ENCODE assay signal across 1 cellular context in the genomic region with DNA sequence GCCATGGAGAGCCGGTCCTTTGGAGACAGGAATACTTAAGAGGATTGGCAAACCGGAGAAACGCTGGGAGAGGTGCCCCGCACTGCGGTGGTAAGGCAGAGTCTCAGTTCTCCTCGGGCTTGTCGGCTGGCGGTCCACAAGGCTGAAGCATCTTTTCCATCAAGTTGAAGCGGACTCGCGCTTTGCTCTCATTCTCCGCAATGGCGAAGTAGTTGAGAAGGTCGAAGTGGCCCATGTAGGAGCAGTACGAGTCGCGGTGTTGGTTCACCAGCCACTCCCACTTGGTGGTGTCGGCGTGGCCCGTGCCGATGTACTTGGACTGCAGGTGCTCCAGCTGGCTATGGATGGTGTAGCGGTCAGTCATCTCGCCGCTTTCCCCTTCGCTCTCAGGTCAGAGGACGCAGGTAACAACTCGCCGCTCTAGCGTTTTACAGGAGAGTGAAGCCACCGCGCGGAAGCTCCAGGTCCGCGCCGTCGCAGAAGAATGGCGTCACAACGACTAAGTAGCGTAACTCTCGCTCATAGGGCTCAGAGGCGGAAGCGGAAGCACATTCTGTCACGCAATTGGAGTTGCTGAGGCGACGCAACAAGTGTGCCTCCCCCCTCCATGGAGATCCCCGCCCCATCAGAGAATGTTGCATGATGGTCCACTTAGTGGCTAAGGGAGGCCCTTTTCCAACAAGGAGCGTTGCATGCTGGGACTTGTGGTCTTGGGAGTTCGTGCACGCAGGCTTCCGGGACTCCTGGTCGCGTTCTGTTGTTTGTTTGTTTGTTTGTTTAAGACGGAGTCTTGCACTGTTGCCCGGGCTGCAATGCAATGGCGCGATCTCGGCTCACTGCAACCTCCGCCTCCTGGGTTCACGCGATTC.
TF ChIP-seq lines count a peak whose summit lies in the region.

A gene (minus strand): TSS at position 440 of the 869 bp plus-strand sequence. CDS start 76 bp downstream, at position 364.

TF ChIP-seq in K562, 482 proteins besides CTCF, POLR2A, EP300 and RAD21 (continued from another document and continues in another):
- TF ChIP-seq, protein P1, sequence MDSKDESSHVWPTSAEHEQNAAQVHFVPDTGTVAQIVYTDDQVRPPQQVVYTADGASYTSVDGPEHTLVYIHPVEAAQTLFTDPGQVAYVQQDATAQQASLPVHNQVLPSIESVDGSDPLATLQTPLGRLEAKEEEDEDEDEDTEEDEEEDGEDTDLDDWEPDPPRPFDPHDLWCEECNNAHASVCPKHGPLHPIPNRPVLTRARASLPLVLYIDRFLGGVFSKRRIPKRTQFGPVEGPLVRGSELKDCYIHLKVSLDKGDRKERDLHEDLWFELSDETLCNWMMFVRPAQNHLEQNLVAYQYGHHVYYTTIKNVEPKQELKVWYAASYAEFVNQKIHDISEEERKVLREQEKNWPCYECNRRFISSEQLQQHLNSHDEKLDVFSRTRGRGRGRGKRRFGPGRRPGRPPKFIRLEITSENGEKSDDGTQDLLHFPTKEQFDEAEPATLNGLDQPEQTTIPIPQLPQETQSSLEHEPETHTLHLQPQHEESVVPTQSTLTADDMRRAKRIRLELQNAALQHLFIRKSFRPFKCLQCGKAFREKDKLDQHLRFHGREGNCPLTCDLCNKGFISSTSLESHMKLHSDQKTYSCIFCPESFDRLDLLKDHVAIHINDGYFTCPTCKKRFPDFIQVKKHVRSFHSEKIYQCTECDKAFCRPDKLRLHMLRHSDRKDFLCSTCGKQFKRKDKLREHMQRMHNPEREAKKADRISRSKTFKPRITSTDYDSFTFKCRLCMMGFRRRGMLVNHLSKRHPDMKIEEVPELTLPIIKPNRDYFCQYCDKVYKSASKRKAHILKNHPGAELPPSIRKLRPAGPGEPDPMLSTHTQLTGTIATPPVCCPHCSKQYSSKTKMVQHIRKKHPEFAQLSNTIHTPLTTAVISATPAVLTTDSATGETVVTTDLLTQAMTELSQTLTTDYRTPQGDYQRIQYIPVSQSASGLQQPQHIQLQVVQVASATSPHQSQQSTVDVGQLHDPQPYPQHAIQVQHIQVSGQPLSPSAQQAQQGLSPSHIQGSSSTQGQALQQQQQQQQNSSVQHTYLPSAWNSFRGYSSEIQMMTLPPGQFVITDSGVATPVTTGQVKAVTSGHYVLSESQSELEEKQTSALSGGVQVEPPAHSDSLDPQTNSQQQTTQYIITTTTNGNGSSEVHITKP (IDR thresholded peaks at IDR 0.05; ENCODE audit: partially characterized antibody) = no peak
- TF ChIP-seq, protein P2, sequence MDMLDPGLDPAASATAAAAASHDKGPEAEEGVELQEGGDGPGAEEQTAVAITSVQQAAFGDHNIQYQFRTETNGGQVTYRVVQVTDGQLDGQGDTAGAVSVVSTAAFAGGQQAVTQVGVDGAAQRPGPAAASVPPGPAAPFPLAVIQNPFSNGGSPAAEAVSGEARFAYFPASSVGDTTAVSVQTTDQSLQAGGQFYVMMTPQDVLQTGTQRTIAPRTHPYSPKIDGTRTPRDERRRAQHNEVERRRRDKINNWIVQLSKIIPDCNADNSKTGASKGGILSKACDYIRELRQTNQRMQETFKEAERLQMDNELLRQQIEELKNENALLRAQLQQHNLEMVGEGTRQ (CRISPR knock-in tag; IDR thresholded peaks at IDR 0.05) = no peak
- TF ChIP-seq ETV1 (tag; conservative IDR thresholded peaks at IDR 0.05; ENCODE audit: low read depth) (peak; percentile 80), ARHGAP35 (IDR thresholded peaks at IDR 0.05; ENCODE audit: partially characterized antibody) (no peak), ZNF695 (CRISPR knock-in tag; IDR thresholded peaks at IDR 0.05) (no peak), KLF6 (CRISPR knock-in tag; IDR thresholded peaks at IDR 0.05; ENCODE audit: borderline replicate concordance) (no peak), MYNN (IDR thresholded peaks at IDR 0.05) (no peak), MYNN (CRISPR knock-in tag; IDR thresholded peaks at IDR 0.05) (no peak), IFI16 (CRISPR knock-in tag; IDR thresholded peaks at IDR 0.05) (no peak), SREBF1 (IDR thresholded peaks at IDR 0.05; ENCODE audit: borderline replicate concordance, low read depth, low read length) (no peak), ETV5 (CRISPR knock-in tag; IDR thresholded peaks at IDR 0.05; ENCODE audit: low read depth) (peak; percentile 91), ILK (tag; IDR thresholded peaks at IDR 0.05; ENCODE audit: borderline replicate concordance, low read depth) (no peak), HDAC1 (IDR thresholded peaks at IDR 0.05) (peak; percentile 18 to 97; a peak in 3 of 4 replicates), KLF13 (tag; IDR thresholded peaks at IDR 0.05; ENCODE audit: borderline replicate concordance, low read depth) (0 out of 2 replicates have a peak, but pooled peaks have one; percentile 76), HDGF (IDR thresholded peaks at IDR 0.05) (0 out of 2 replicates have a peak, but pooled peaks have one; percentile 29), ZNF140 (CRISPR knock-in tag; IDR thresholded peaks at IDR 0.05) (no peak), MECOM (CRISPR knock-in tag; IDR thresholded peaks at IDR 0.05) (no peak), L3MBTL2 (IDR thresholded peaks at IDR 0.05) (no peak), ZNF766 (CRISPR knock-in tag; conservative IDR thresholded peaks at IDR 0.05) (no peak), PTBP1 (IDR thresholded peaks at IDR 0.05; ENCODE audit: low read depth, low read length) (no peak), SRSF1 (IDR thresholded peaks at IDR 0.05; ENCODE audit: low read depth, low read length) (no peak), MBD2 (IDR thresholded peaks at IDR 0.05; ENCODE audit: borderline replicate concordance, low read depth) (peak; percentile 97), SMAD4 (CRISPR knock-in tag; conservative IDR thresholded peaks at IDR 0.05) (no peak), SAFB (IDR thresholded peaks at IDR 0.05; ENCODE audit: borderline replicate concordance, low read depth, low read length) (no peak), DNMT1 (IDR thresholded peaks at IDR 0.05) (no peak; the same call in 1 of the 2 replicates), NFATC3 (IDR thresholded peaks at IDR 0.05) (no peak), KLF16 (IDR thresholded peaks at IDR 0.05) (no peak), EZH2 (IDR thresholded peaks at IDR 0.05; ENCODE audit: borderline replicate concordance, low read depth, low read length) (no peak), ZNF830 (CRISPR knock-in tag; IDR thresholded peaks at IDR 0.05) (peak; percentile 68; the same call in 1 of the 2 replicates), ZNF224 (CRISPR knock-in tag; IDR thresholded peaks at IDR 0.05) (0 out of 2 replicates have a peak, but pooled peaks have one; percentile 56), SOX6 (IDR thresholded peaks at IDR 0.05) (peak; percentile 13), ZNF146 (CRISPR knock-in tag; IDR thresholded peaks at IDR 0.05; ENCODE audit: unreplicated experiment) (no peak), ZFX (CRISPR knock-in tag; IDR thresholded peaks at IDR 0.05) (peak; percentile 77)
- TF ChIP-seq, protein P3, sequence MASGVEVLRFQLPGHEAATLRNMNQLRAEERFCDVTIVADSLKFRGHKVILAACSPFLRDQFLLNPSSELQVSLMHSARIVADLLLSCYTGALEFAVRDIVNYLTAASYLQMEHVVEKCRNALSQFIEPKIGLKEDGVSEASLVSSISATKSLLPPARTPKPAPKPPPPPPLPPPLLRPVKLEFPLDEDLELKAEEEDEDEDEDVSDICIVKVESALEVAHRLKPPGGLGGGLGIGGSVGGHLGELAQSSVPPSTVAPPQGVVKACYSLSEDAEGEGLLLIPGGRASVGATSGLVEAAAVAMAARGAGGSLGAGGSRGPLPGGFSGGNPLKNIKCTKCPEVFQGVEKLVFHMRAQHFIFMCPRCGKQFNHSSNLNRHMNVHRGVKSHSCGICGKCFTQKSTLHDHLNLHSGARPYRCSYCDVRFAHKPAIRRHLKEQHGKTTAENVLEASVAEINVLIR (CRISPR knock-in tag; IDR thresholded peaks at IDR 0.05) = peak; percentile 99
- TF ChIP-seq, protein P4, sequence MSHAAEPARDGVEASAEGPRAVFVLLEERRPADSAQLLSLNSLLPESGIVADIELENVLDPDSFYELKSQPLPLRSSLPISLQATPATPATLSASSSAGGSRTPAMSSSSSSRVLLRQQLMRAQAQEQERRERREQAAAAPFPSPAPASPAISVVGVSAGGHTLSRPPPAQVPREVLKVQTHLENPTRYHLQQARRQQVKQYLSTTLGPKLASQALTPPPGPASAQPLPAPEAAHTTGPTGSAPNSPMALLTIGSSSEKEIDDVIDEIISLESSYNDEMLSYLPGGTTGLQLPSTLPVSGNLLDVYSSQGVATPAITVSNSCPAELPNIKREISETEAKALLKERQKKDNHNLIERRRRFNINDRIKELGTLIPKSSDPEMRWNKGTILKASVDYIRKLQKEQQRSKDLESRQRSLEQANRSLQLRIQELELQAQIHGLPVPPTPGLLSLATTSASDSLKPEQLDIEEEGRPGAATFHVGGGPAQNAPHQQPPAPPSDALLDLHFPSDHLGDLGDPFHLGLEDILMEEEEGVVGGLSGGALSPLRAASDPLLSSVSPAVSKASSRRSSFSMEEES (CRISPR knock-in tag; IDR thresholded peaks at IDR 0.05) = no peak
- TF ChIP-seq, protein P5, sequence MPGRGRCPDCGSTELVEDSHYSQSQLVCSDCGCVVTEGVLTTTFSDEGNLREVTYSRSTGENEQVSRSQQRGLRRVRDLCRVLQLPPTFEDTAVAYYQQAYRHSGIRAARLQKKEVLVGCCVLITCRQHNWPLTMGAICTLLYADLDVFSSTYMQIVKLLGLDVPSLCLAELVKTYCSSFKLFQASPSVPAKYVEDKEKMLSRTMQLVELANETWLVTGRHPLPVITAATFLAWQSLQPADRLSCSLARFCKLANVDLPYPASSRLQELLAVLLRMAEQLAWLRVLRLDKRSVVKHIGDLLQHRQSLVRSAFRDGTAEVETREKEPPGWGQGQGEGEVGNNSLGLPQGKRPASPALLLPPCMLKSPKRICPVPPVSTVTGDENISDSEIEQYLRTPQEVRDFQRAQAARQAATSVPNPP (IDR thresholded peaks at IDR 0.05; ENCODE audit: borderline replicate concordance, insufficient read depth, insufficient read length) = no peak
- TF ChIP-seq, protein P6, sequence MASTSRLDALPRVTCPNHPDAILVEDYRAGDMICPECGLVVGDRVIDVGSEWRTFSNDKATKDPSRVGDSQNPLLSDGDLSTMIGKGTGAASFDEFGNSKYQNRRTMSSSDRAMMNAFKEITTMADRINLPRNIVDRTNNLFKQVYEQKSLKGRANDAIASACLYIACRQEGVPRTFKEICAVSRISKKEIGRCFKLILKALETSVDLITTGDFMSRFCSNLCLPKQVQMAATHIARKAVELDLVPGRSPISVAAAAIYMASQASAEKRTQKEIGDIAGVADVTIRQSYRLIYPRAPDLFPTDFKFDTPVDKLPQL (IDR thresholded peaks at IDR 0.05; ENCODE audit: extremely low read depth, insufficient read length) = peak; percentile 64
- TF ChIP-seq, protein P7, sequence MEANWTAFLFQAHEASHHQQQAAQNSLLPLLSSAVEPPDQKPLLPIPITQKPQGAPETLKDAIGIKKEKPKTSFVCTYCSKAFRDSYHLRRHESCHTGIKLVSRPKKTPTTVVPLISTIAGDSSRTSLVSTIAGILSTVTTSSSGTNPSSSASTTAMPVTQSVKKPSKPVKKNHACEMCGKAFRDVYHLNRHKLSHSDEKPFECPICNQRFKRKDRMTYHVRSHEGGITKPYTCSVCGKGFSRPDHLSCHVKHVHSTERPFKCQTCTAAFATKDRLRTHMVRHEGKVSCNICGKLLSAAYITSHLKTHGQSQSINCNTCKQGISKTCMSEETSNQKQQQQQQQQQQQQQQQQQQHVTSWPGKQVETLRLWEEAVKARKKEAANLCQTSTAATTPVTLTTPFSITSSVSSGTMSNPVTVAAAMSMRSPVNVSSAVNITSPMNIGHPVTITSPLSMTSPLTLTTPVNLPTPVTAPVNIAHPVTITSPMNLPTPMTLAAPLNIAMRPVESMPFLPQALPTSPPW (CRISPR knock-in tag; IDR thresholded peaks at IDR 0.05) = peak; percentile 96
- TF ChIP-seq, protein P8, sequence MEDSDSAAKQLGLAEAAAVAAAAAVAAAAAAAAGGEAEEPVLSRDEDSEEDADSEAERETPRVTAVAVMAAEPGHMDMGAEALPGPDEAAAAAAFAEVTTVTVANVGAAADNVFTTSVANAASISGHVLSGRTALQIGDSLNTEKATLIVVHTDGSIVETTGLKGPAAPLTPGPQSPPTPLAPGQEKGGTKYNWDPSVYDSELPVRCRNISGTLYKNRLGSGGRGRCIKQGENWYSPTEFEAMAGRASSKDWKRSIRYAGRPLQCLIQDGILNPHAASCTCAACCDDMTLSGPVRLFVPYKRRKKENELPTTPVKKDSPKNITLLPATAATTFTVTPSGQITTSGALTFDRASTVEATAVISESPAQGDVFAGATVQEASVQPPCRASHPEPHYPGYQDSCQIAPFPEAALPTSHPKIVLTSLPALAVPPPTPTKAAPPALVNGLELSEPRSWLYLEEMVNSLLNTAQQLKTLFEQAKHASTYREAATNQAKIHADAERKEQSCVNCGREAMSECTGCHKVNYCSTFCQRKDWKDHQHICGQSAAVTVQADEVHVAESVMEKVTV (CRISPR knock-in tag; IDR thresholded peaks at IDR 0.05) = no peak
- TF ChIP-seq, protein P9, sequence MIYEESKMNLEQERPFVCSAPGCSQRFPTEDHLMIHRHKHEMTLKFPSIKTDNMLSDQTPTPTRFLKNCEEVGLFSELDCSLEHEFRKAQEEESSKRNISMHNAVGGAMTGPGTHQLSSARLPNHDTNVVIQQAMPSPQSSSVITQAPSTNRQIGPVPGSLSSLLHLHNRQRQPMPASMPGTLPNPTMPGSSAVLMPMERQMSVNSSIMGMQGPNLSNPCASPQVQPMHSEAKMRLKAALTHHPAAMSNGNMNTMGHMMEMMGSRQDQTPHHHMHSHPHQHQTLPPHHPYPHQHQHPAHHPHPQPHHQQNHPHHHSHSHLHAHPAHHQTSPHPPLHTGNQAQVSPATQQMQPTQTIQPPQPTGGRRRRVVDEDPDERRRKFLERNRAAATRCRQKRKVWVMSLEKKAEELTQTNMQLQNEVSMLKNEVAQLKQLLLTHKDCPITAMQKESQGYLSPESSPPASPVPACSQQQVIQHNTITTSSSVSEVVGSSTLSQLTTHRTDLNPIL (CRISPR knock-in tag; IDR thresholded peaks at IDR 0.05) = no peak
- TF ChIP-seq, protein P10, sequence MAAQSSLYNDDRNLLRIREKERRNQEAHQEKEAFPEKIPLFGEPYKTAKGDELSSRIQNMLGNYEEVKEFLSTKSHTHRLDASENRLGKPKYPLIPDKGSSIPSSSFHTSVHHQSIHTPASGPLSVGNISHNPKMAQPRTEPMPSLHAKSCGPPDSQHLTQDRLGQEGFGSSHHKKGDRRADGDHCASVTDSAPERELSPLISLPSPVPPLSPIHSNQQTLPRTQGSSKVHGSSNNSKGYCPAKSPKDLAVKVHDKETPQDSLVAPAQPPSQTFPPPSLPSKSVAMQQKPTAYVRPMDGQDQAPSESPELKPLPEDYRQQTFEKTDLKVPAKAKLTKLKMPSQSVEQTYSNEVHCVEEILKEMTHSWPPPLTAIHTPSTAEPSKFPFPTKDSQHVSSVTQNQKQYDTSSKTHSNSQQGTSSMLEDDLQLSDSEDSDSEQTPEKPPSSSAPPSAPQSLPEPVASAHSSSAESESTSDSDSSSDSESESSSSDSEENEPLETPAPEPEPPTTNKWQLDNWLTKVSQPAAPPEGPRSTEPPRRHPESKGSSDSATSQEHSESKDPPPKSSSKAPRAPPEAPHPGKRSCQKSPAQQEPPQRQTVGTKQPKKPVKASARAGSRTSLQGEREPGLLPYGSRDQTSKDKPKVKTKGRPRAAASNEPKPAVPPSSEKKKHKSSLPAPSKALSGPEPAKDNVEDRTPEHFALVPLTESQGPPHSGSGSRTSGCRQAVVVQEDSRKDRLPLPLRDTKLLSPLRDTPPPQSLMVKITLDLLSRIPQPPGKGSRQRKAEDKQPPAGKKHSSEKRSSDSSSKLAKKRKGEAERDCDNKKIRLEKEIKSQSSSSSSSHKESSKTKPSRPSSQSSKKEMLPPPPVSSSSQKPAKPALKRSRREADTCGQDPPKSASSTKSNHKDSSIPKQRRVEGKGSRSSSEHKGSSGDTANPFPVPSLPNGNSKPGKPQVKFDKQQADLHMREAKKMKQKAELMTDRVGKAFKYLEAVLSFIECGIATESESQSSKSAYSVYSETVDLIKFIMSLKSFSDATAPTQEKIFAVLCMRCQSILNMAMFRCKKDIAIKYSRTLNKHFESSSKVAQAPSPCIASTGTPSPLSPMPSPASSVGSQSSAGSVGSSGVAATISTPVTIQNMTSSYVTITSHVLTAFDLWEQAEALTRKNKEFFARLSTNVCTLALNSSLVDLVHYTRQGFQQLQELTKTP (IDR thresholded peaks at IDR 0.05; ENCODE audit: low read depth in 1 of 2, partially characterized antibody in 2 of 2) = peak; percentile 49 to 96
